12 cellular contexts compared by ENCODE assay signal in the genomic region with DNA sequence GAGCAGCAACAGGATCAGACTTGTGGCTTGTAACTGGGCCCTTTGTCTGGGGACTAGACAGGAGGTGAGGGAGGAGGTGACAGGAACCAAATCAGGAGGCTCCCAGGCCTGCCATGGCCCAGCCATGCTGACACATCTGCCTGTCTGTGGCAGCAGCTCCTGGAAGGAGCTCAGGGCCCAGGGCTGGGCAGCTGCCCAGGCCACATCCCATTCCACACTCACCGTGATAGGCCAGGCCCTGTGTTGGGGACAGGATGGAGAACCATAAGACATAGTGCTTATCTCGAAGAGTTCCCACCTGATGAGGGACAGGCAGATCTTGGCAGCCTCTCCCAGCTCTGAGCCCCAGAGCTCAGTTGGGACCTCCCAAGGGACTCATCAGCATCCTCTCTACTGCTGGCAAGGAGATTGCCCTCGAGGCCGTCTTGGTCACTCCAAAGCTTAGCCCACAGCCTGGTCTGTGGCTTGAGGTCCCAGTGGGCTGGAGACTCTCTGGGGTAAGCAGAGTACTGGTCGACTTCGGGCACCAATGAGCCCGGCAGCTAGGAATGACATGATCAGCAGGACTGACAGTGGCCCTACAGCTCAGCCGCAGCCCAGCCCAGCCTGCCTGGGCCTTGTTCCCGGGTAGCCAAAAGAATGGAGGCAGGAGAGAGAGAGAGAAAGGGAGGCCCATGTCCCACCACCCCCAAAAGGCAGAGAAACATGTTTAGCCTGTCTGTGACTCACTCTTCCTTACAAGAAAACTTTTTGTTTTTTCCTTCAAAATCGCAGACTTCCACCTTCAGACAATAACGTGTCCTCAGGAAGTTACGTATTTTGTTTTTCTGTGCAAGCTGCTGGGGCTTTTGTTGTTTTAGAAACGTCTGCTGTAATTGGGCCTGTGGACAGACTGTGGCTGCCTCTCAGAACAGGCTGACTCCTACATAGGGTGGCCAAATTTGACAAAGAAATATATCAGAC.
DNase-seq lines count a peak whose midpoint lies in the region; ATAC-seq lines count a peak whose summit lies in the region.
"Had no signal": no experiment of that assay in that cellular context is flagged by ENCODE, and none has a peak within 500 bp of the region (broad histone marks: within the 10 kb centered on the region; RNA-seq: fewer than 3 reads in every experiment).

No MANE protein-coding gene starts in this region.

- no peak overlapping the region for H3K4me3 Mint-ChIP-seq in activated naive CD4-positive, alpha-beta T cell treated with anti-CD3 and anti-CD28 coated beads, Interleukin-2, amount 10 ng/mL, durations not matched to agents 7 days and 5 days
- no peak overlapping the region for H3K4me3 Mint-ChIP-seq in effector memory CD8-positive, alpha-beta T cell
- H3K4me3 Mint-ChIP-seq: IgD-negative memory B cell had no signal

- WGBS in esophagus, 2 donors, result 71 to 74% methylated on average over 13 of the region's 13 CpGs

- H3K9me3 ChIP-seq in esophagus (ENCODE audit: control insufficient read depth in 2 of 2, insufficient read depth in 1 of 2, low read depth in 1 of 2, low read length in 1 of 2), result no peaks in the 10 kb centered on the region
- no peaks in the 10 kb centered on the region for H3K9me3 ChIP-seq in muscle layer of duodenum (ENCODE audit: control insufficient read depth in 1 of 2, low read length in 2 of 2)

- H3K27me3 ChIP-seq in esophagus (ENCODE audit: control insufficient read depth in 1 of 2, insufficient read depth in 2 of 2, low read length in 2 of 2) (no peaks in the 10 kb centered on the region), muscle layer of duodenum (ENCODE audit: low read depth, low read length) (no peaks in the 10 kb centered on the region)

- H3K4me1 ChIP-seq in esophagus (ENCODE audit: control insufficient read depth in 2 of 2, insufficient read depth in 2 of 2, low read length in 1 of 2) (peaks cover 5 to 6% of the 10 kb centered on the region in 2 donors), muscle layer of duodenum (ENCODE audit: control insufficient read depth in 1 of 2, insufficient read depth in 2 of 2, low read length in 2 of 2) (peaks cover 0 to 26% of the 10 kb centered on the region in 2 donors)

- peak overlapping the region; percentile 17 for H3K27ac Mint-ChIP-seq in activated naive CD4-positive, alpha-beta T cell treated with anti-CD3 and anti-CD28 coated beads, Interleukin-2, amount 10 ng/mL, durations not matched to agents 7 days and 5 days
- peak overlapping the region in 1 of 2 donors; percentile 78 for H3K27ac Mint-ChIP-seq in effector memory CD8-positive, alpha-beta T cell

- H3K4me3 ChIP-seq in esophagus (ENCODE audit: low read depth in 1 of 2, low read length in 2 of 2) (no peak overlapping the region), muscle layer of duodenum (ENCODE audit: low read depth in 1 of 2, low read length in 2 of 2) (no peak overlapping the region)

- CTCF ChIA-PET in activated naive CD4-positive, alpha-beta T cell treated with anti-CD3 and anti-CD28 coated beads, Interleukin-2, amount 10 ng/mL, durations not matched to agents 7 days and 5 days (lab: Charles Lee), result no interaction called here

- no peaks in the 10 kb centered on the region for H3K36me3 ChIP-seq in esophagus (ENCODE audit: control insufficient read depth in 2 of 2, insufficient read depth in 2 of 2, low read length in 1 of 2)
- no peaks in the 10 kb centered on the region for H3K36me3 ChIP-seq in muscle layer of duodenum (ENCODE audit: control insufficient read depth in 1 of 2, insufficient read depth in 2 of 2, low read length in 2 of 2)

- DNase-seq in activated naive CD4-positive, alpha-beta T cell treated with anti-CD3 and anti-CD28 coated beads, Interleukin-2, amount 10 ng/mL, durations not matched to agents 7 days and 5 days, result no peak
- no peak for DNase-seq in activated naive CD4-positive, alpha-beta T cell (lab: John Stamatoyannopoulos, UW)
- DNase-seq in MV-4-11 (lab: John Stamatoyannopoulos, UW) (no peak), NAMALWA (ENCODE audit: low spot score) (no peak), H4 (ENCODE audit: low spot score) (no peak)
- DNase-seq in effector memory CD8-positive, alpha-beta T cell, result no peak
- DNase-seq: cortex of kidney, GF-D8, substantia nigra had no signal

- no peak for ATAC-seq in effector memory CD8-positive, alpha-beta T cell (replicated peaks)

- H3K27me3 Mint-ChIP-seq in activated naive CD4-positive, alpha-beta T cell treated with anti-CD3 and anti-CD28 coated beads, Interleukin-2, amount 10 ng/mL, durations not matched to agents 7 days and 5 days, result peaks cover 43% of the 10 kb centered on the region
- H3K27me3 Mint-ChIP-seq in effector memory CD8-positive, alpha-beta T cell, result peaks cover 6 to 27% of the 10 kb centered on the region in 2 donors

- peak overlapping the region; percentile 20 to 32 for H3K27ac ChIP-seq in esophagus (ENCODE audit: low read depth in 2 of 2, low read length in 1 of 2)
- peak overlapping the region; percentile 34 for H3K27ac ChIP-seq in muscle layer of duodenum (ENCODE audit: low read length)

- H3K36me3 Mint-ChIP-seq in activated naive CD4-positive, alpha-beta T cell treated with anti-CD3 and anti-CD28 coated beads, Interleukin-2, amount 10 ng/mL, durations not matched to agents 7 days and 5 days, result no peaks in the 10 kb centered on the region
- H3K36me3 Mint-ChIP-seq in effector memory CD8-positive, alpha-beta T cell (ENCODE audit: insufficient read depth), result peaks cover 7% of the 10 kb centered on the region

- peaks cover 7% of the 10 kb centered on the region for H3K4me1 Mint-ChIP-seq in activated naive CD4-positive, alpha-beta T cell treated with anti-CD3 and anti-CD28 coated beads, Interleukin-2, amount 10 ng/mL, durations not matched to agents 7 days and 5 days
- H3K4me1 Mint-ChIP-seq in effector memory CD8-positive, alpha-beta T cell (ENCODE audit: low read depth in 2 of 2), result peaks cover 0 to 2% of the 10 kb centered on the region in 2 donors
- H3K4me1 Mint-ChIP-seq: IgD-negative memory B cell had no signal

- H3K9me3 Mint-ChIP-seq in activated naive CD4-positive, alpha-beta T cell treated with anti-CD3 and anti-CD28 coated beads, Interleukin-2, amount 10 ng/mL, durations not matched to agents 7 days and 5 days, result no peaks in the 10 kb centered on the region
- no peaks in the 10 kb centered on the region for H3K9me3 Mint-ChIP-seq in effector memory CD8-positive, alpha-beta T cell
- H3K9me3 Mint-ChIP-seq: IgD-negative memory B cell had no signal
